8 cellular contexts compared by ENCODE assay signal in genomic region chr18:3594760-3595241, GRCh38.
A peak's percentile ranks its signal among the peaks of the same experiment; 100 is the strongest.
DNase-seq lines count a peak whose midpoint lies in the region; ATAC-seq and TF ChIP-seq lines count a peak whose summit lies in the region.

No MANE protein-coding gene starts in this region.

- in situ Hi-C loops in G401 (cut with HindIII; ENCODE audit: low sequenced_read_pairs) = no loop called here

- peaks cover 54% of the 10 kb centered on the region for H3K4me1 Mint-ChIP-seq in activated CD8-positive, alpha-beta T cell treated with anti-CD3 and anti-CD28 coated beads, Interleukin-2, amount 10 ng/mL, durations not matched to agents 7 days and 5 days (ENCODE audit: low read depth)
- H3K4me1 Mint-ChIP-seq in osteocyte (ENCODE audit: unreplicated experiment) = peaks cover 51% of the 10 kb centered on the region

- peak; percentile 2 for ATAC-seq in activated CD8-positive, alpha-beta T cell treated with anti-CD3 and anti-CD28 coated beads, Interleukin-2, amount 10 ng/mL, durations not matched to agents 7 days and 5 days
- ATAC-seq in HG03354 (IDR thresholded peaks at IDR 0.05; ENCODE audit: poor library complexity, severe bottlenecking, unreplicated experiment) = no peak

- H3K27ac Mint-ChIP-seq in activated CD8-positive, alpha-beta T cell treated with anti-CD3 and anti-CD28 coated beads, Interleukin-2, amount 10 ng/mL, durations not matched to agents 7 days and 5 days = peak overlapping the region; percentile 98
- peak overlapping the region; percentile 98 for H3K27ac Mint-ChIP-seq in osteocyte (ENCODE audit: unreplicated experiment)

- peak; percentile 52 for DNase-seq in CD1c-positive myeloid dendritic cell (ENCODE audit: extremely low spot score)
- DNase-seq in HUDEP-2 (lab: John Stamatoyannopoulos, UW; ENCODE audit: unreplicated experiment in 76 of 76) = peak in 56 of 76 experiments; percentile 2 to 86 (median 38)
- DNase-seq in activated CD8-positive, alpha-beta T cell treated with anti-CD3 and anti-CD28 coated beads, Interleukin-2, amount 10 ng/mL, durations not matched to agents 7 days and 5 days = peak; percentile 45
- peak; percentile 69 for DNase-seq in fibroblast of villous mesenchyme (ENCODE audit: low read depth)
- no peak for DNase-seq in osteocyte (ENCODE audit: extremely low spot score, unreplicated experiment)
- no peak for DNase-seq in 8988T
- no peak for DNase-seq in G401 (ENCODE audit: low spot score)

- no peaks in the 10 kb centered on the region for H3K27me3 Mint-ChIP-seq in activated CD8-positive, alpha-beta T cell treated with anti-CD3 and anti-CD28 coated beads, Interleukin-2, amount 10 ng/mL, durations not matched to agents 7 days and 5 days (ENCODE audit: low read depth)
- no peaks in the 10 kb centered on the region for H3K27me3 Mint-ChIP-seq in osteocyte (ENCODE audit: unreplicated experiment)

- peaks cover 31% of the 10 kb centered on the region for H3K36me3 Mint-ChIP-seq in activated CD8-positive, alpha-beta T cell treated with anti-CD3 and anti-CD28 coated beads, Interleukin-2, amount 10 ng/mL, durations not matched to agents 7 days and 5 days (ENCODE audit: low read depth)
- H3K36me3 Mint-ChIP-seq in osteocyte (ENCODE audit: unreplicated experiment) = peaks cover 4% of the 10 kb centered on the region

- H3K4me3 Mint-ChIP-seq in activated CD8-positive, alpha-beta T cell treated with anti-CD3 and anti-CD28 coated beads, Interleukin-2, amount 10 ng/mL, durations not matched to agents 7 days and 5 days = peak overlapping the region; percentile 93
- peak overlapping the region; percentile 74 for H3K4me3 Mint-ChIP-seq in osteocyte (ENCODE audit: unreplicated experiment)

- POLR2A ChIA-PET in activated CD8-positive, alpha-beta T cell treated with anti-CD3 and anti-CD28 coated beads, Interleukin-2, amount 10 ng/mL, durations not matched to agents 7 days and 5 days (lab: Charles Lee) = interaction anchor here (0.6 to 4.2 kb wide), 18 partner anchors 8 to 535 kb away, joined by 3 to 57 read pairs (median 10); partner anchors contain the start of genes MYL12A, MYL12B and TGIF1

- peak overlapping the region; percentile 62 for H3K4me3 ChIP-seq in fibroblast of villous mesenchyme (ENCODE audit: low read depth, low read length)

- H3K9me3 Mint-ChIP-seq in activated CD8-positive, alpha-beta T cell treated with anti-CD3 and anti-CD28 coated beads, Interleukin-2, amount 10 ng/mL, durations not matched to agents 7 days and 5 days (ENCODE audit: insufficient read depth) = no peaks in the 10 kb centered on the region
- no peaks in the 10 kb centered on the region for H3K9me3 Mint-ChIP-seq in osteocyte (ENCODE audit: unreplicated experiment)

- no peak for TF ChIP-seq CTCF in fibroblast of villous mesenchyme (IDR thresholded peaks at IDR 0.05; ENCODE audit: insufficient read depth, low read depth, low read length)
- TF ChIP-seq CTCF in osteocyte (IDR thresholded peaks at IDR 0.05) = no peak

- CTCF ChIA-PET in activated CD8-positive, alpha-beta T cell treated with anti-CD3 and anti-CD28 coated beads, Interleukin-2, amount 10 ng/mL, durations not matched to agents 7 days and 5 days (lab: Charles Lee) = interaction anchor here (0.7 to 7.2 kb wide), 27 partner anchors 8 to 331 kb away, joined by 3 to 124 read pairs (median 5); no protein-coding TSS in a partner anchor

Comparison
In these comparisons a context has a peak if more than half of its experiments do, and no peak if none do; other contexts are left out.
1. DNase-seq: peak in CD1c-positive myeloid dendritic cell (single experiment), HUDEP-2 (56 of 76), activated CD8-positive, alpha-beta T cell treated with anti-CD3 and anti-CD28 coated beads, Interleukin-2, amount 10 ng/mL, durations not matched to agents 7 days and 5 days (single experiment) and fibroblast of villous mesenchyme (single experiment); none in osteocyte (single experiment), 8988T (single experiment) and G401 (single experiment).